9 cellular contexts compared by ENCODE assay signal in genomic region chr1:58881471-58881994, GRCh38.
DNase-seq lines count a peak whose midpoint lies in the region; ATAC-seq, FAIRE-seq and TF ChIP-seq lines count a peak whose summit lies in the region.
"Had no signal": no experiment of that assay in that cellular context is flagged by ENCODE, and none has a peak within 500 bp of the region (broad histone marks: within the 10 kb centered on the region; RNA-seq: fewer than 3 reads in every experiment).

No MANE protein-coding gene starts in this region.

- peak; percentile 55 for ATAC-seq in activated naive CD8-positive, alpha-beta T cell treated with anti-CD3 and anti-CD28 coated beads, Interleukin-2, amount 50 U/mL, for 24 hours

- in situ Hi-C loops in transverse colon (cut with MboI; ENCODE audit: low pct_ligation_motif_present in 1 of 4, low pct_unique_long_range_greater_than_20kb in 1 of 4, low sequenced_read_pairs in 3 of 4), result loop anchor here in 1 of 4 donors (10.0 kb wide), 1 partner anchor 97 kb away; the partner anchor contains the start of gene JUN

- no peaks in the 10 kb centered on the region for H3K36me3 ChIP-seq in adrenal gland (replicated peaks in 1 of 2)
- H3K36me3 ChIP-seq in kidney (ENCODE audit: control insufficient read depth in 1 of 2, insufficient read depth in 2 of 2, low read length in 2 of 2), result no peaks in the 10 kb centered on the region
- no peaks in the 10 kb centered on the region for H3K36me3 ChIP-seq in transverse colon

- intact Hi-C loops in adrenal gland (cut with DNase I) (no loop called here), kidney (cut with DNase I) (no loop called here), transverse colon (cut with DNase I; ENCODE audit: low total_unique reads) (no loop called here)

- H3K9me3 Mint-ChIP-seq in activated naive CD8-positive, alpha-beta T cell treated with anti-CD3 and anti-CD28 coated beads, Interleukin-2, amount 50 U/mL, for 24 hours, result no peaks in the 10 kb centered on the region
- no peaks in the 10 kb centered on the region for H3K9me3 Mint-ChIP-seq in activated naive CD8-positive, alpha-beta T cell treated with anti-CD3 and anti-CD28 coated beads for 36 hours

- TF ChIP-seq EP300 in transverse colon (IDR thresholded peaks at IDR 0.05; ENCODE audit: low read depth), result peak; percentile 64

- no peak overlapping the region for H3K27ac Mint-ChIP-seq in activated naive CD8-positive, alpha-beta T cell treated with anti-CD3 and anti-CD28 coated beads, Interleukin-2, amount 50 U/mL, for 24 hours
- H3K27ac Mint-ChIP-seq in activated naive CD8-positive, alpha-beta T cell treated with anti-CD3 and anti-CD28 coated beads for 36 hours, result no peak overlapping the region

- no peak for FAIRE-seq in kidney (lab: Jason Lieb, UNC)

- H3K27me3 Mint-ChIP-seq in activated naive CD8-positive, alpha-beta T cell treated with anti-CD3 and anti-CD28 coated beads, Interleukin-2, amount 50 U/mL, for 24 hours, result no peaks in the 10 kb centered on the region
- H3K27me3 Mint-ChIP-seq in activated naive CD8-positive, alpha-beta T cell treated with anti-CD3 and anti-CD28 coated beads for 36 hours, result no peaks in the 10 kb centered on the region

- peak overlapping the region in 2 of 5 donors; percentile 80 to 90 for H3K27ac ChIP-seq in adrenal gland
- no peak overlapping the region for H3K27ac ChIP-seq in kidney (ENCODE audit: low read depth in 2 of 2, low read length in 2 of 2)
- H3K27ac ChIP-seq in transverse colon, result peak overlapping the region in 1 of 4 donors; percentile 51

- no peak overlapping the region for H3K4me3 Mint-ChIP-seq in activated naive CD8-positive, alpha-beta T cell treated with anti-CD3 and anti-CD28 coated beads, Interleukin-2, amount 50 U/mL, for 24 hours
- no peak overlapping the region for H3K4me3 Mint-ChIP-seq in activated naive CD8-positive, alpha-beta T cell treated with anti-CD3 and anti-CD28 coated beads for 36 hours

- DNase-seq in activated naive CD8-positive, alpha-beta T cell treated with anti-CD3 and anti-CD28 coated beads, Interleukin-2, amount 50 U/mL, for 24 hours, result no peak
- DNase-seq in activated naive CD8-positive, alpha-beta T cell treated with anti-CD3 and anti-CD28 coated beads for 36 hours, result no peak
- peak; percentile 62 to 91 (median 85) for DNase-seq in adrenal gland
- peak; percentile 89 for DNase-seq in kidney
- DNase-seq in transverse colon, result peak; percentile 83
- no peak for DNase-seq in activated CD8-positive, alpha-beta memory T cell treated with anti-CD3 and anti-CD28 coated beads, Interleukin-2, amount 50 U/mL, for 48 hours
- DNase-seq in NCI-H2107 (lab: John Stamatoyannopoulos, UW), result no peak
- no peak for DNase-seq in NCI-H69 (lab: John Stamatoyannopoulos, UW)
- DNase-seq: NCI-H1105 treated with DMSO at 0.1 percent for 48 hours had no signal

- TF ChIP-seq POLR2A in adrenal gland (IDR thresholded peaks at IDR 0.05), result no peak
- TF ChIP-seq POLR2A in transverse colon (IDR thresholded peaks at IDR 0.05), result no peak

- WGBS in adrenal gland, 4 donors, result 20 to 66% (median 62%) methylated on average over 2 to 3 of the region's 3 CpGs; no CpG with 5 or more reads in 1 of the 4 donors
- WGBS in transverse colon (ENCODE audit: low coverage in 1 of 2), 2 donors, result 40 to 60% methylated on average over 1 to 3 of the region's 3 CpGs

- no peak overlapping the region for H3K4me3 ChIP-seq in adrenal gland
- no peak overlapping the region for H3K4me3 ChIP-seq in kidney (ENCODE audit: low read length in 2 of 2)
- no peak overlapping the region for H3K4me3 ChIP-seq in transverse colon

- H3K9ac ChIP-seq in kidney (ENCODE audit: low read length in 2 of 2), result no peak overlapping the region

- H3K36me3 Mint-ChIP-seq in activated naive CD8-positive, alpha-beta T cell treated with anti-CD3 and anti-CD28 coated beads, Interleukin-2, amount 50 U/mL, for 24 hours (ENCODE audit: low read depth), result no peaks in the 10 kb centered on the region
- H3K36me3 Mint-ChIP-seq in activated naive CD8-positive, alpha-beta T cell treated with anti-CD3 and anti-CD28 coated beads for 36 hours, result no peaks in the 10 kb centered on the region

- H3K4me1 ChIP-seq in adrenal gland (replicated peaks in 1 of 2) (peaks cover 22 to 48% of the 10 kb centered on the region in 2 donors), kidney (ENCODE audit: control insufficient read depth in 1 of 2, insufficient read depth in 1 of 2, low read depth in 1 of 2, low read length in 2 of 2) (peaks cover 8 to 16% of the 10 kb centered on the region in 2 donors), transverse colon (peaks cover 12 to 45% (median 37%) of the 10 kb centered on the region in 4 donors)

- no peak for TF ChIP-seq CTCF in adrenal gland (IDR thresholded peaks at IDR 0.05)
- no peak for TF ChIP-seq CTCF in kidney (IDR thresholded peaks at IDR 0.05; ENCODE audit: borderline replicate concordance, extremely low read depth, insufficient read depth)
- no peak for TF ChIP-seq CTCF in transverse colon (IDR thresholded peaks at IDR 0.05)

- H3K4me1 Mint-ChIP-seq in activated naive CD8-positive, alpha-beta T cell treated with anti-CD3 and anti-CD28 coated beads, Interleukin-2, amount 50 U/mL, for 24 hours, result peaks cover 30% of the 10 kb centered on the region
- peaks cover 24% of the 10 kb centered on the region for H3K4me1 Mint-ChIP-seq in activated naive CD8-positive, alpha-beta T cell treated with anti-CD3 and anti-CD28 coated beads for 36 hours

- H3K27me3 ChIP-seq in adrenal gland (no peaks in the 10 kb centered on the region), transverse colon (no peaks in the 10 kb centered on the region)

- H3K9me3 ChIP-seq in adrenal gland (replicated peaks in 1 of 3) (no peaks in the 10 kb centered on the region), kidney (ENCODE audit: control insufficient read depth in 1 of 2, low read length in 2 of 2) (no peaks in the 10 kb centered on the region), transverse colon (no peaks in the 10 kb centered on the region)

Comparison
In these comparisons a context has a peak if more than half of its experiments do, and no peak if none do; other contexts are left out.
1. DNase-seq: peak in adrenal gland (7 of 7), kidney (single experiment) and transverse colon (single experiment); none in activated naive CD8-positive, alpha-beta T cell treated with anti-CD3 and anti-CD28 coated beads, Interleukin-2, amount 50 U/mL, for 24 hours (single experiment), activated naive CD8-positive, alpha-beta T cell treated with anti-CD3 and anti-CD28 coated beads for 36 hours (single experiment), activated CD8-positive, alpha-beta memory T cell treated with anti-CD3 and anti-CD28 coated beads, Interleukin-2, amount 50 U/mL, for 48 hours (single experiment), NCI-H2107 (single experiment) and NCI-H69 (single experiment).